11 cellular contexts compared by ENCODE assay signal in genomic region chr1:109133815-109134214, GRCh38. TPM values are rescaled to one million over a fixed set of nuclear protein-coding genes. Genes with fewer than 3 reads are reported as not detected.
DNase-seq lines count a peak whose midpoint lies in the region; ATAC-seq, FAIRE-seq and TF ChIP-seq lines count a peak whose summit lies in the region.
"Had no signal": no experiment of that assay in that cellular context is flagged by ENCODE, and none has a peak within 500 bp of the region (broad histone marks: within the 10 kb centered on the region; RNA-seq: fewer than 3 reads in every experiment).

No MANE protein-coding gene starts in this region.

- intact Hi-C loops in pancreas (cut with DNase I): no loop called here
- intact Hi-C loops in CD8-positive, alpha-beta T cell (cut with DNase I, micrococcal nuclease): no loop called here

- peak overlapping the region in 4 of 5 experiments; percentile 85 to 98 (median 90) for H3K27ac Mint-ChIP-seq in brain
- H3K27ac Mint-ChIP-seq in CD8-positive, alpha-beta T cell: no peak overlapping the region

- H3K9me3 Mint-ChIP-seq in brain: no peaks in the 10 kb centered on the region
- no peaks in the 10 kb centered on the region for H3K9me3 Mint-ChIP-seq in CD8-positive, alpha-beta T cell

- no peaks in the 10 kb centered on the region for H3K79me2 ChIP-seq in osteoblast (ENCODE audit: insufficient read depth, low read length)

- no peak overlapping the region for H2AFZ ChIP-seq in osteoblast (ENCODE audit: low read length)

- peak; percentile 75 for ATAC-seq in GM18909 (IDR thresholded peaks at IDR 0.05; ENCODE audit: poor library complexity, unreplicated experiment)
- peak; percentile 51 to 69 (median 60) for ATAC-seq in pancreas
- no peak for ATAC-seq in CD8-positive, alpha-beta T cell
- ATAC-seq: foreskin keratinocyte had no signal

- no peak for TF ChIP-seq CTCF in brain (conservative IDR thresholded peaks at IDR 0.05)
- no peak for TF ChIP-seq CTCF in pancreas (IDR thresholded peaks at IDR 0.05)
- TF ChIP-seq CTCF in CD8-positive, alpha-beta T cell (IDR thresholded peaks at IDR 0.05): no peak
- no peak for TF ChIP-seq CTCF in osteoblast (IDR thresholded peaks at IDR 0.05; ENCODE audit: extremely low read depth, low read depth, low read length)

- POLR2A ChIA-PET in CD8-positive, alpha-beta T cell (lab: Charles Lee): no interaction called here

- CTCF ChIA-PET in CD8-positive, alpha-beta T cell (lab: Charles Lee): interaction anchor here (2.0 kb wide), 1 partner anchor 19 kb away, joined by 6 read pairs; no protein-coding TSS in a partner anchor

- H3K36me3 ChIP-seq in pancreas (no peaks in the 10 kb centered on the region), osteoblast (ENCODE audit: insufficient read depth, low read length) (no peaks in the 10 kb centered on the region)
- H3K36me3 ChIP-seq in CD8-positive, alpha-beta T cell (ENCODE audit: insufficient read depth, low read length): no peaks in the 10 kb centered on the region

- 10 to 14% methylated on average over 2 of the region's 2 CpGs for WGBS in pancreas, 2 donors

- H3K4me2 ChIP-seq in osteoblast (ENCODE audit: insufficient read depth, low read length): no peak overlapping the region

- H3K27me3 Mint-ChIP-seq in brain: no peaks in the 10 kb centered on the region
- H3K27me3 Mint-ChIP-seq in CD8-positive, alpha-beta T cell (ENCODE audit: low read depth): no peaks in the 10 kb centered on the region

- H4K20me1 ChIP-seq in osteoblast (ENCODE audit: insufficient read depth, low read length): no peaks in the 10 kb centered on the region

- FAIRE-seq in pancreas (lab: Jason Lieb, UNC): no peak

- H3K36me3 Mint-ChIP-seq in brain: no peaks in the 10 kb centered on the region
- no peaks in the 10 kb centered on the region for H3K36me3 Mint-ChIP-seq in CD8-positive, alpha-beta T cell

- H3K4me3 Mint-ChIP-seq in brain: peak overlapping the region in 2 of 5 experiments; percentile 59 to 63
- H3K4me3 Mint-ChIP-seq in CD8-positive, alpha-beta T cell: no peak overlapping the region

- H3K4me1 ChIP-seq in pancreas (peaks cover 27 to 54% (median 37%) of the 10 kb centered on the region in 3 donors), osteoblast (ENCODE audit: insufficient read depth, low read length) (peaks cover 4% of the 10 kb centered on the region)
- no peaks in the 10 kb centered on the region for H3K4me1 ChIP-seq in CD8-positive, alpha-beta T cell (ENCODE audit: insufficient read depth, low read length)
- H3K4me1 ChIP-seq: foreskin keratinocyte had no signal

- H3K27me3 ChIP-seq in pancreas (no peaks in the 10 kb centered on the region), osteoblast (ENCODE audit: insufficient read depth, low read length) (peaks cover 3% of the 10 kb centered on the region)
- no peaks in the 10 kb centered on the region for H3K27me3 ChIP-seq in CD8-positive, alpha-beta T cell (ENCODE audit: insufficient read depth, low read length)
- H3K27me3 ChIP-seq: foreskin keratinocyte had no signal

- peaks cover 25% of the 10 kb centered on the region for H3K4me1 Mint-ChIP-seq in brain
- H3K4me1 Mint-ChIP-seq in CD8-positive, alpha-beta T cell (ENCODE audit: low read depth): peaks cover 4% of the 10 kb centered on the region

- H3K9me3 ChIP-seq in pancreas (no peaks in the 10 kb centered on the region), osteoblast (ENCODE audit: low read depth, low read length) (no peaks in the 10 kb centered on the region)
- no peaks in the 10 kb centered on the region for H3K9me3 ChIP-seq in CD8-positive, alpha-beta T cell (ENCODE audit: low read length)

- peak; percentile 25 for DNase-seq in Jurkat, Clone E6-1 (ENCODE audit: low read depth, low spot score)
- peak in 4 of 6 donors; percentile 54 to 66 (median 60) for DNase-seq in pancreas
- no peak for DNase-seq in CD8-positive, alpha-beta T cell
- no peak for DNase-seq in T-helper 2 cell
- DNase-seq in osteoblast (ENCODE audit: insufficient read length, low spot score, missing footprints): no peak
- no peak for DNase-seq in SIG-M5 treated with dmso at 0.1 percent for 504 hours (lab: John Stamatoyannopoulos, UW; ENCODE audit: unreplicated experiment)
- DNase-seq: foreskin keratinocyte; NCI-H1436 treated with DMSO at 0.1 percent for 48 hours; stimulated activated CD4-positive, alpha-beta T cell treated with anti-CD3 and anti-CD28 coated beads, Interleukin-4, amount 100 ng/mL, for 4 hours had no signal

- H3K4me3 ChIP-seq in Jurkat, Clone E6-1 (ENCODE audit: low read length): no peak overlapping the region
- H3K4me3 ChIP-seq in pancreas (no peak overlapping the region), osteoblast (ENCODE audit: insufficient read depth, low read length) (no peak overlapping the region)
- H3K4me3 ChIP-seq in CD8-positive, alpha-beta T cell (ENCODE audit: low read depth, low read length): no peak overlapping the region

- H3K27ac ChIP-seq in pancreas: peak overlapping the region; percentile 71 to 88 (median 88)
- no peak overlapping the region for H3K27ac ChIP-seq in CD8-positive, alpha-beta T cell (ENCODE audit: low read depth, low read length)
- H3K27ac ChIP-seq in osteoblast (ENCODE audit: low read depth, low read length): no peak overlapping the region
- H3K27ac ChIP-seq: foreskin keratinocyte had no signal

RNA-seq across cellular contexts. Expression of gene ELAPOR1, which starts 19.9 kb away (rescaled TPM):
- polyA plus RNA-seq in Jurkat, Clone E6-1 (2012; ENCODE audit: insufficient read depth, insufficient read length): 0.64 TPM
- polyA plus RNA-seq in brain (ENCODE audit: insufficient read depth, low read depth, low replicate concordance) (205 TPM), pancreas (10 to 100 TPM; 46.9 to 82.8 TPM)
- total RNA-seq in pancreas (100 to 1,000 TPM; 106 to 186 (median 155) TPM), osteoblast (0.36 and 0.59 TPM in 2 replicates)
- 1 to 10 TPM; 5.0 to 6.8 TPM for total RNA-seq in CD8-positive, alpha-beta T cell

RNA-seq across cellular contexts. Expression of gene TMEM167B, which starts 43.3 kb away (rescaled TPM):
- 29.1 TPM for polyA plus RNA-seq in Jurkat, Clone E6-1 (2012; ENCODE audit: insufficient read depth, insufficient read length)
- polyA plus RNA-seq in brain (ENCODE audit: insufficient read depth, low read depth, low replicate concordance) (21.1 TPM), pancreas (10 to 100 TPM in 1 of 2 donors, 1 to 10 TPM in 1; 6.4 to 15.7 TPM)
- total RNA-seq in pancreas (10 to 100 TPM; 15.9 to 25.7 (median 18.8) TPM), osteoblast (24.6 and 30.1 TPM in 2 replicates)
- total RNA-seq in CD8-positive, alpha-beta T cell: 10 to 100 TPM; 66.3 to 68.0 TPM

RNA-seq across cellular contexts. Expression of gene TAF13, which starts 58.0 kb away (rescaled TPM):
- polyA plus RNA-seq in Jurkat, Clone E6-1 (2012; ENCODE audit: insufficient read depth, insufficient read length): 19.5 TPM
- 27.5 TPM for polyA plus RNA-seq in brain (ENCODE audit: insufficient read depth, low read depth, low replicate concordance)
- total RNA-seq in pancreas: 10 to 100 TPM in 4 of 6 donors, 1 to 10 TPM in 2; 7.2 to 18.8 (median 11.9) TPM
- 10 to 100 TPM; 11.4 to 15.9 TPM for polyA plus RNA-seq in pancreas
- total RNA-seq in CD8-positive, alpha-beta T cell: 10 to 100 TPM; 36.2 to 40.4 TPM
- total RNA-seq in osteoblast: 61.0 and 84.7 TPM in 2 replicates

Comparison
In these comparisons a context has a peak if more than half of its experiments do, and no peak if none do; other contexts are left out.
1. DNase-seq: peak in Jurkat, Clone E6-1 (single experiment) and pancreas (4 of 6); none in CD8-positive, alpha-beta T cell (0 of 7), T-helper 2 cell (0 of 5), osteoblast (single experiment) and SIG-M5 treated with dmso at 0.1 percent for 504 hours (single experiment).
2. H3K27ac ChIP-seq: peak in pancreas (4 of 4); none in CD8-positive, alpha-beta T cell (single experiment) and osteoblast (single experiment).
3. RNA of gene ELAPOR1, which starts 19.9 kb away (total RNA-seq): 106 to 186 TPM in pancreas; 5.0 to 6.8 TPM in CD8-positive, alpha-beta T cell and 0.36 to 0.59 TPM in osteoblast; every median in the first group is over 10 times any median in the second.